Comparison of ENCODE assay signal across 21 cellular contexts in genomic region chr12:16352481-16352880, GRCh38. TPM values are rescaled to one million over a fixed set of nuclear protein-coding genes. Genes with fewer than 3 reads are reported as not detected.
A peak's percentile ranks its signal among the peaks of the same experiment; 100 is the strongest.
DNase-seq lines count a peak whose midpoint lies in the region; ATAC-seq, FAIRE-seq and TF ChIP-seq lines count a peak whose summit lies in the region.
"Had no signal": no experiment of that assay in that cellular context is flagged by ENCODE, and none has a peak within 500 bp of the region (broad histone marks: within the 10 kb centered on the region; RNA-seq: fewer than 3 reads in every experiment).

No MANE protein-coding gene starts in this region.

- H2AFZ ChIP-seq in PC-3 (ENCODE audit: low read length) (no peak overlapping the region), H1 (ENCODE audit: low read length) (no peak overlapping the region), neuronal stem cell (ENCODE audit: low read length) (no peak overlapping the region)
- H2AFZ ChIP-seq: neural progenitor cell had no signal

- peaks cover 3% of the 10 kb centered on the region for H3K36me3 Mint-ChIP-seq in mesothelial cell of epicardium
- H3K36me3 Mint-ChIP-seq: activated naive CD8-positive, alpha-beta T cell treated with anti-CD3 and anti-CD28 coated beads, Interleukin-2, amount 10 ng/mL, durations not matched to agents 7 days and 5 days; memory B cell had no signal

- no peak overlapping the region for H3K4ac ChIP-seq in H1 (replicated peaks; ENCODE audit: insufficient read length, low read depth, low read length)
- H3K4ac ChIP-seq in neuronal stem cell (ENCODE audit: low read length): no peak overlapping the region

- no peaks in the 10 kb centered on the region for H3K9me2 ChIP-seq in PC-3 (replicated peaks; ENCODE audit: low read length)

- H2BK5ac ChIP-seq in H1 (ENCODE audit: low read depth, low read length) (no peak overlapping the region), neuronal stem cell (ENCODE audit: low read length) (no peak overlapping the region)

- no peak overlapping the region for H2AK5ac ChIP-seq in H1 (ENCODE audit: low read depth, low read length)
- H2AK5ac ChIP-seq in neuronal stem cell (ENCODE audit: low read depth, low read length): no peak overlapping the region

- no peak for TF ChIP-seq POLR2A in H1 (IDR thresholded peaks at IDR 0.05; ENCODE audit: control extremely low read depth in 1 of 2, low read depth in 2 of 2, low read length in 2 of 2)

- FAIRE-seq in H1 (lab: Jason Lieb, UNC): no peak

- H3K4me1 Mint-ChIP-seq in mesothelial cell of epicardium: peaks cover 26% of the 10 kb centered on the region
- H3K4me1 Mint-ChIP-seq: activated naive CD8-positive, alpha-beta T cell treated with anti-CD3 and anti-CD28 coated beads, Interleukin-2, amount 10 ng/mL, durations not matched to agents 7 days and 5 days; B cell; memory B cell; T-helper 17 cell had no signal

- DNase-seq in Caki2 (ENCODE audit: low read depth): peak; percentile 6
- peak; percentile 42 for DNase-seq in PC-3
- DNase-seq in H1 (ENCODE audit: low read depth in 1 of 2, low spot score in 2 of 2): no peak
- DNase-seq in mesothelial cell of epicardium (ENCODE audit: low spot score in 2 of 2, unreplicated experiment in 2 of 2): no peak
- no peak for DNase-seq in neuronal stem cell (ENCODE audit: low spot score)
- no peak for DNase-seq in NCI-H1417 treated with DMSO at 0.1 percent for 48 hours (lab: John Stamatoyannopoulos, UW)
- DNase-seq in SHP77 treated with DMSO at 0.1 percent for 48 hours (lab: John Stamatoyannopoulos, UW): no peak
- DNase-seq: activated CD4-positive, alpha-beta T cell treated with anti-CD3 and anti-CD28 coated beads for 1 hour; activated naive CD8-positive, alpha-beta T cell treated with anti-CD3 and anti-CD28 coated beads, Interleukin-2, amount 10 ng/mL, durations not matched to agents 7 days and 5 days; DMS79 treated with DMSO at 0.1 percent for 48 hours; NCI-H2029 treated with DMSO at 0.1 percent for 48 hours; NCI-H774; spleen; stomach; T-helper 17 cell had no signal

- H3K27ac Mint-ChIP-seq in mesothelial cell of epicardium: peak overlapping the region; percentile 23
- H3K27ac Mint-ChIP-seq: activated naive CD8-positive, alpha-beta T cell treated with anti-CD3 and anti-CD28 coated beads, Interleukin-2, amount 10 ng/mL, durations not matched to agents 7 days and 5 days; B cell; memory B cell; neural progenitor cell; T-helper 17 cell had no signal

- H3K23me2 ChIP-seq in H1 (ENCODE audit: low read depth, low read length): peaks cover 10% of the 10 kb centered on the region; the same call in 1 of the 2 replicates

- no peak overlapping the region for H3K4me3 Mint-ChIP-seq in mesothelial cell of epicardium
- H3K4me3 Mint-ChIP-seq: activated naive CD8-positive, alpha-beta T cell treated with anti-CD3 and anti-CD28 coated beads, Interleukin-2, amount 10 ng/mL, durations not matched to agents 7 days and 5 days; B cell; memory B cell; neural progenitor cell; T-helper 17 cell had no signal

- no peak overlapping the region for H3K18ac ChIP-seq in H1 (ENCODE audit: extremely low read depth, low read length)
- H3K18ac ChIP-seq in neuronal stem cell (ENCODE audit: low read length): no peak overlapping the region

- no peaks in the 10 kb centered on the region for H3K9me3 ChIP-seq in PC-3 (ENCODE audit: low read length)
- no peaks in the 10 kb centered on the region for H3K9me3 ChIP-seq in H1 (ENCODE audit: insufficient read depth in 2 of 2, low read depth in 1 of 2, low read length in 1 of 2)
- no peaks in the 10 kb centered on the region for H3K9me3 ChIP-seq in neuronal stem cell (replicated peaks in 1 of 2; ENCODE audit: control insufficient read depth in 2 of 2, insufficient read depth in 1 of 2, low read depth in 1 of 2, low read length in 2 of 2)
- H3K9me3 ChIP-seq: spleen, stomach had no signal

- in situ Hi-C loops in Caki2 (cut with HindIII; ENCODE audit: low pct_unique_long_range_greater_than_20kb, low sequenced_read_pairs): no loop called here

- CTCF ChIA-PET in PC-3 (lab: Charles Lee): no interaction called here
- CTCF ChIA-PET in H1 (lab: Charles Lee; ENCODE audit: partially characterized antibody): interaction anchor here (0.7 to 3.3 kb wide), 5 partner anchors 8 to 240 kb away, joined by 3 to 21 read pairs (median 3); no protein-coding TSS in a partner anchor

- POLR2A ChIA-PET in PC-3 (lab: Charles Lee; ENCODE audit: unreplicated experiment): interaction anchor here (0.6 kb wide), 2 partner anchors 24 to 1887 kb away, joined by 3 read pairs; no protein-coding TSS in a partner anchor
- POLR2A ChIA-PET in H1 (lab: Charles Lee; ENCODE audit: partially characterized antibody): interaction anchor here (0.8 to 1.7 kb wide), 5 partner anchors 9 to 190 kb away, joined by 3 to 7 read pairs (median 3); no protein-coding TSS in a partner anchor

- H3K4me2 ChIP-seq in PC-3 (ENCODE audit: low read length) (peak overlapping the region; percentile 90), H1 (ENCODE audit: insufficient read depth in 1 of 2, low read depth in 2 of 2, low read length in 2 of 2) (0 out of 4 replicates have a peak overlapping the region, but pooled peaks of 1 of the 2 experiments have one; percentile 8), neuronal stem cell (ENCODE audit: insufficient read depth, low read length, poor library complexity, severe bottlenecking) (no peak overlapping the region)

- H2BK15ac ChIP-seq in H1 (ENCODE audit: low read length) (no peak overlapping the region), neuronal stem cell (ENCODE audit: low read length) (no peak overlapping the region)

- H3K4me1 ChIP-seq in PC-3 (ENCODE audit: insufficient read depth, low read length): peaks cover 27% of the 10 kb centered on the region
- H3K4me1 ChIP-seq in H1 (replicated peaks in 1 of 4; ENCODE audit: control insufficient read depth in 3 of 4, insufficient read depth in 4 of 4, low read length in 3 of 4): peaks cover 0 to 4% (median 4%) of the 10 kb centered on the region in 4 experiments; a peak in 5 of 7 replicates
- peaks cover 5 to 17% of the 10 kb centered on the region in 2 donors for H3K4me1 ChIP-seq in neuronal stem cell (ENCODE audit: control insufficient read depth in 2 of 2, insufficient read depth in 1 of 2, low read depth in 1 of 2, low read length in 2 of 2)

- H4K8ac ChIP-seq in H1 (ENCODE audit: extremely low read depth, insufficient read depth, low read length) (no peak overlapping the region), neuronal stem cell (ENCODE audit: low read depth, low read length) (no peak overlapping the region)

- H3K27ac ChIP-seq in PC-3 (ENCODE audit: low read length) (no peak overlapping the region), H1 (ENCODE audit: low read depth, low read length) (no peak overlapping the region), neuronal stem cell (replicated peaks; ENCODE audit: low read length) (no peak overlapping the region)
- H3K27ac ChIP-seq: neural progenitor cell, RWPE1, stomach had no signal

- no peaks in the 10 kb centered on the region for H3K9me3 Mint-ChIP-seq in mesothelial cell of epicardium
- H3K9me3 Mint-ChIP-seq: memory B cell, neural progenitor cell had no signal

- intact Hi-C loops in PC-3 (cut with micrococcal nuclease): loop anchor here (5.0 kb wide), 1 partner anchor 470 kb away; the partner anchor contains the start of gene STRAP

- H3K79me2 ChIP-seq in PC-3 (ENCODE audit: low read length) (peaks cover 93% of the 10 kb centered on the region), H1 (ENCODE audit: control insufficient read depth in 1 of 2, insufficient read depth in 2 of 2, low read length in 2 of 2) (peaks cover 22 to 87% of the 10 kb centered on the region in 2 experiments)

- H2BK120ac ChIP-seq in H1 (replicated peaks; ENCODE audit: low read depth, low read length) (no peak overlapping the region), neuronal stem cell (ENCODE audit: low read depth, low read length) (no peak overlapping the region)

- H4K5ac ChIP-seq in H1 (ENCODE audit: insufficient read length, low read depth, low read length): no peak overlapping the region

- H3K9ac ChIP-seq in PC-3 (ENCODE audit: low read length) (no peak overlapping the region), H1 (replicated peaks in 1 of 4; ENCODE audit: extremely low read depth in 1 of 4, low read depth in 3 of 4, low read length in 3 of 4) (no peak overlapping the region), neuronal stem cell (ENCODE audit: low read depth, low read length, poor library complexity) (no peak overlapping the region)
- H3K9ac ChIP-seq: neural progenitor cell had no signal

- no peak overlapping the region for H3K14ac ChIP-seq in H1 (ENCODE audit: insufficient read length)
- no peak overlapping the region for H3K14ac ChIP-seq in neuronal stem cell (ENCODE audit: low read length)

- no peak for TF ChIP-seq RAD21 in H1 (IDR thresholded peaks at IDR 0.05 in 1 of 2, conservative IDR thresholded peaks at IDR 0.05 in 1 of 2; ENCODE audit: low read depth in 2 of 2, low read length in 2 of 2)

- no peak overlapping the region for H3K23ac ChIP-seq in H1 (ENCODE audit: insufficient read length)
- H3K23ac ChIP-seq in neuronal stem cell (ENCODE audit: low read depth, low read length, poor library complexity): no peak overlapping the region

- 85% methylated on average over 1 of the region's 1 CpG; no CpG with 5 or more reads in 1 of the 2 experiments for WGBS in H1 (ENCODE audit: extremely low coverage in 1 of 2, insufficient coverage in 1 of 2, insufficient read length in 1 of 2, insufficient replicate concordance in 2 of 2, low coverage in 1 of 2, low lambda C conversion rate in 2 of 2, missing lambda C conversion rate in 1 of 2), 2 experiments
- no CpG with 5 or more reads among the region's 1 CpG for WGBS in neuronal stem cell (ENCODE audit: extremely low coverage in 2 of 2, insufficient read length in 2 of 2, insufficient replicate concordance in 1 of 2), 2 donors

- peaks cover 55% of the 10 kb centered on the region for H3K36me3 ChIP-seq in PC-3 (ENCODE audit: low read depth, low read length)
- peaks cover 13 to 60% (median 37%) of the 10 kb centered on the region in 4 experiments for H3K36me3 ChIP-seq in H1 (ENCODE audit: control insufficient read depth in 2 of 4, insufficient read depth in 4 of 4, low read length in 3 of 4)
- H3K36me3 ChIP-seq in neuronal stem cell (replicated peaks in 1 of 2; ENCODE audit: control insufficient read depth in 2 of 2, insufficient read depth in 2 of 2, low read length in 2 of 2): peaks cover 11 to 38% of the 10 kb centered on the region in 2 donors
- H3K36me3 ChIP-seq: spleen had no signal

- H2BK20ac ChIP-seq in H1 (ENCODE audit: low read length): no peak overlapping the region

- ATAC-seq in PC-3 (no peak), HG02610 (IDR thresholded peaks at IDR 0.05; ENCODE audit: unreplicated experiment) (no peak)
- ATAC-seq: T-helper 17 cell had no signal

- H2BK12ac ChIP-seq in H1 (ENCODE audit: low read depth, low read length) (no peak overlapping the region), neuronal stem cell (ENCODE audit: low read length) (no peak overlapping the region)

- no peak for TF ChIP-seq EP300 in H1 (IDR thresholded peaks at IDR 0.05; ENCODE audit: borderline replicate concordance in 1 of 2, low read depth in 2 of 2, low read length in 2 of 2)

- H3K27me3 ChIP-seq in PC-3 (ENCODE audit: low read length) (no peaks in the 10 kb centered on the region), H1 (replicated peaks in 1 of 4; ENCODE audit: control insufficient read depth in 3 of 4, extremely low read depth in 1 of 4, insufficient read depth in 3 of 4, low read length in 3 of 4) (peaks cover 0 to 1% (median 0%) of the 10 kb centered on the region in 4 experiments; a peak in 1 of 7 replicates), neuronal stem cell (ENCODE audit: control insufficient read depth in 3 of 3, insufficient read depth in 3 of 3, low read depth in 1 of 3, low read length in 3 of 3) (no peaks in the 10 kb centered on the region)
- H3K27me3 ChIP-seq: neural progenitor cell had no signal

- H3K79me1 ChIP-seq in H1 (ENCODE audit: low read depth, low read length) (peaks cover 4% of the 10 kb centered on the region), neuronal stem cell (ENCODE audit: low read depth, low read length) (peaks cover 2% of the 10 kb centered on the region)

- H4K20me1 ChIP-seq in PC-3 (ENCODE audit: low read length) (peaks cover 41% of the 10 kb centered on the region), H1 (replicated peaks in 1 of 2; ENCODE audit: control insufficient read depth in 1 of 2, insufficient read depth in 2 of 2, low read length in 2 of 2) (peaks cover 7 to 19% of the 10 kb centered on the region in 2 experiments)

- peaks cover 3% of the 10 kb centered on the region for H3F3A ChIP-seq in PC-3 (ENCODE audit: low read length, unreplicated experiment)

- BruUV-seq in PC-3 (replicated peaks; lab: Mats Ljungman, UMichigan): no TSS peak

- no peaks in the 10 kb centered on the region for H3K27me3 Mint-ChIP-seq in mesothelial cell of epicardium (ENCODE audit: low read depth)
- H3K27me3 Mint-ChIP-seq: memory B cell, T-helper 17 cell had no signal

- no peak overlapping the region for H3K56ac ChIP-seq in H1 (replicated peaks; ENCODE audit: insufficient read length, low read depth, low read length)

- TF ChIP-seq CTCF in PC-3 (conservative IDR thresholded peaks at IDR 0.05; ENCODE audit: low read depth, low read length): no peak
- no peak for TF ChIP-seq CTCF in H1 (IDR thresholded peaks at IDR 0.05; ENCODE audit: control extremely low read depth in 1 of 3, insufficient read depth in 1 of 3, low read depth in 1 of 3, low read length in 3 of 3)
- no peak for TF ChIP-seq CTCF in mesothelial cell of epicardium (IDR thresholded peaks at IDR 0.05; ENCODE audit: unreplicated experiment)

- H4K91ac ChIP-seq in H1 (replicated peaks; ENCODE audit: insufficient read length, low read length): no peak overlapping the region
- no peak overlapping the region for H4K91ac ChIP-seq in neuronal stem cell (ENCODE audit: low read depth, low read length, poor library complexity)

- peak overlapping the region; percentile 65; the same call in 1 of the 2 replicates for H3K4me3 ChIP-seq in PC-3 (ENCODE audit: low read length)
- no peak overlapping the region for H3K4me3 ChIP-seq in H1 (ENCODE audit: extremely low read depth in 1 of 4, insufficient read depth in 2 of 4, low read depth in 3 of 4, low read length in 4 of 4)
- H3K4me3 ChIP-seq in neuronal stem cell (ENCODE audit: low read length in 2 of 2): no peak overlapping the region
- H3K4me3 ChIP-seq: coronary artery, spleen, stomach had no signal

RNA-seq across cellular contexts. Expression of gene MGST1, which starts 5.0 kb away (rescaled TPM):
- total RNA-seq in Caki2 (2014; rRNA removed; shearing (Covaris generic); ENCODE audit: low replicate concordance): 667 and 694 TPM in 2 replicates
- total RNA-seq in PC-3 (2014; rRNA removed): 99.3 and 105 TPM in 2 replicates
- total RNA-seq in H1 (2021; fragmentation: NEBNext Ultra II Directional; extraction: Animal tissue kit (Norgen Biotek cat#: 25700)): 414 and 442 TPM in 2 replicates
- polyA plus RNA-seq in H1 (2011; rRNA removed): 268 and 478 TPM in 2 replicates
- 425 TPM for polyA plus RNA-seq in H1 (2011; cell fraction: cytosol; rRNA removed)
- 325 TPM for polyA plus RNA-seq in H1 (2011; cell fraction: nucleus; rRNA removed)
- 347 to 444 TPM (median 418 TPM) in 4 replicates for polyA plus RNA-seq in H1 (2012, experiment 1 of 2)
- 290 TPM for polyA plus RNA-seq in H1 (2012, experiment 2 of 2)
- polyA plus RNA-seq in H1 (2013, experiment 1 of 2): 1,637 TPM
- polyA plus RNA-seq in H1 (2013, experiment 2 of 2): 2,282 TPM
- 253 and 278 TPM in 2 replicates for polyA minus RNA-seq in H1 (2011; rRNA and poly(A)+ RNA removed)
- polyA minus RNA-seq in H1 (2011; cell fraction: cytosol; rRNA and poly(A)+ RNA removed): 155 TPM
- polyA minus RNA-seq in H1 (2011; cell fraction: nucleus; rRNA and poly(A)+ RNA removed): 160 TPM
- total RNA-seq in mesothelial cell of epicardium: 24.0 to 28.4 TPM (median 27.2 TPM) in 3 replicates
- 857 TPM for polyA plus RNA-seq in neuronal stem cell (2013, experiment 1 of 2)
- 842 TPM for polyA plus RNA-seq in neuronal stem cell (2013, experiment 2 of 2)
- total RNA-seq: B cell had no signal

Comparison
In these comparisons a context has a peak if more than half of its experiments do, and no peak if none do; other contexts are left out.
1. DNase-seq: peak in Caki2 (single experiment) and PC-3 (single experiment); none in H1 (0 of 2), mesothelial cell of epicardium (0 of 2), neuronal stem cell (single experiment), NCI-H1417 treated with DMSO at 0.1 percent for 48 hours (single experiment) and SHP77 treated with DMSO at 0.1 percent for 48 hours (single experiment).